8 cellular contexts compared by ENCODE assay signal in the genomic region with DNA sequence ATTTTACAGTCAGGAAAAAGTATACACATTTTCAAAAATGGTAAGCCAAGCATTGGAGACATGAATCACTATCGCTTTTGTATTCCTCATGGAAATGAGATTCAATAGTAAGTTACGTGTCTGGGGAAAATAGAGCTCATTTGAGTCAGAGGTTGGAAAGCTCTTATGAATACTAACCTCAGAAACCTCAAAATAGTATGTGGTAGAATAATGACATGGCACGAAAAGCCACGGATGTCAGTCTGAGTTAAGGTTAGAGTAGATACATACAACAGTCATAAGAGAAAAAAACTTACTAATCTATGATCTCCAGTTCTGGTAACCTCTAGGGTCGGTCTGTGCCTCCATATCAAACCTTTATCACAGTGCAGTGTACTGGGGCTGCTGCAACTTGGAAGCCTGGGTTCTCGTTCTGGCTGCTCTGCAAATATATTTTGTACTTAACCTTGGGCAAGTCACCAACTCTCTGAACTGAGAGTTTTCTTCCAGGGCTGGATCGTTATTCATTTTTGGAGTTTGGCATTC. TPM values are rescaled to one million over a fixed set of nuclear protein-coding genes. Genes with fewer than 3 reads are reported as not detected.
DNase-seq lines count a peak whose midpoint lies in the region; ATAC-seq and TF ChIP-seq lines count a peak whose summit lies in the region.

No MANE protein-coding gene starts in this region.

- H3K4me3 ChIP-seq in DND-41 (ENCODE audit: low read depth in 1 of 2, low read length in 2 of 2) (no peak overlapping the region), prostate gland (no peak overlapping the region)

- no peaks in the 10 kb centered on the region for H3K9me3 Mint-ChIP-seq in activated T-helper 17 cell treated with anti-CD3 and anti-CD28 coated beads, Interleukin-2, amount 50 U/mL, for 72 hours

- intact Hi-C loops in prostate gland (cut with DNase I), result loop anchor here (10.0 kb wide), 1 partner anchor 166 kb away; no protein-coding TSS in a partner anchor

- H2AFZ ChIP-seq in DND-41 (ENCODE audit: low read depth, low read length), result no peak overlapping the region

- no peaks in the 10 kb centered on the region for H3K36me3 ChIP-seq in DND-41 (ENCODE audit: insufficient read depth, low read length)
- H3K36me3 ChIP-seq in prostate gland, result no peaks in the 10 kb centered on the region

- H3K4me2 ChIP-seq in DND-41 (ENCODE audit: insufficient read depth, low read length), result no peak overlapping the region

- peaks cover 5% of the 10 kb centered on the region for H3K36me3 Mint-ChIP-seq in activated T-helper 17 cell treated with anti-CD3 and anti-CD28 coated beads, Interleukin-2, amount 50 U/mL, for 72 hours (ENCODE audit: low read depth)

- DNase-seq in DND-41, result no peak
- DNase-seq in myocyte (ENCODE audit: low read depth), result peak; percentile 87
- no peak for DNase-seq in prostate gland (ENCODE audit: low spot score)
- DNase-seq in retina, result no peak

- no peaks in the 10 kb centered on the region for H3K79me2 ChIP-seq in DND-41 (ENCODE audit: insufficient read depth, low read length)

- peak overlapping the region; percentile 13 for H3K4me3 Mint-ChIP-seq in activated T-helper 17 cell treated with anti-CD3 and anti-CD28 coated beads, Interleukin-2, amount 50 U/mL, for 72 hours

- no peaks in the 10 kb centered on the region for H4K20me1 ChIP-seq in DND-41 (ENCODE audit: insufficient read depth, low read length)

- H3K27ac Mint-ChIP-seq in activated T-helper 17 cell treated with anti-CD3 and anti-CD28 coated beads, Interleukin-2, amount 50 U/mL, for 72 hours, result peak overlapping the region; percentile 73

- H3K27me3 Mint-ChIP-seq in activated T-helper 17 cell treated with anti-CD3 and anti-CD28 coated beads, Interleukin-2, amount 50 U/mL, for 72 hours, result peaks cover 35% of the 10 kb centered on the region

- no peak overlapping the region for H3K9ac ChIP-seq in DND-41 (ENCODE audit: low read depth, low read length)

- no peak for TF ChIP-seq CTCF in DND-41 (IDR thresholded peaks at IDR 0.05; ENCODE audit: borderline replicate concordance, extremely low read depth, low read length, poor library complexity, severe bottlenecking)
- TF ChIP-seq CTCF in prostate gland (IDR thresholded peaks at IDR 0.05), result no peak

- TF ChIP-seq POLR2A in prostate gland (IDR thresholded peaks at IDR 0.05), result no peak

- no peak overlapping the region for H3K27ac ChIP-seq in DND-41 (ENCODE audit: low read length)
- H3K27ac ChIP-seq in prostate gland, result no peak overlapping the region

- peaks cover 10% of the 10 kb centered on the region for H3K4me1 Mint-ChIP-seq in activated T-helper 17 cell treated with anti-CD3 and anti-CD28 coated beads, Interleukin-2, amount 50 U/mL, for 72 hours

- H3K27me3 ChIP-seq in DND-41 (ENCODE audit: insufficient read depth, low read length, poor library complexity) (peaks cover 33% of the 10 kb centered on the region), prostate gland (replicated peaks; ENCODE audit: insufficient read depth) (no peaks in the 10 kb centered on the region)

- H3K4me1 ChIP-seq in DND-41 (ENCODE audit: insufficient read depth, low read length) (no peaks in the 10 kb centered on the region), prostate gland (replicated peaks) (no peaks in the 10 kb centered on the region)

- ATAC-seq in DND-41 (ENCODE audit: insufficient read depth, low read depth) (peak; percentile 62; the same call in 2 of the 3 replicates), HG02981 (IDR thresholded peaks at IDR 0.05; ENCODE audit: unreplicated experiment) (peak; percentile 67), HG02571 (IDR thresholded peaks at IDR 0.05; ENCODE audit: unreplicated experiment) (no peak), HG02798 (IDR thresholded peaks at IDR 0.05; ENCODE audit: poor library complexity, unreplicated experiment) (no peak)
- peak; percentile 97 for ATAC-seq in activated T-helper 17 cell treated with anti-CD3 and anti-CD28 coated beads, Interleukin-2, amount 50 U/mL, for 72 hours (replicated peaks)

- H3K9me3 ChIP-seq in DND-41 (ENCODE audit: insufficient read depth, low read length, severe bottlenecking), result no peaks in the 10 kb centered on the region
- no peaks in the 10 kb centered on the region for H3K9me3 ChIP-seq in prostate gland

- 48% methylated on average over 7 of the region's 7 CpGs for WGBS in prostate gland

RNA-seq across cellular contexts. Expression of gene MAP1B, which starts 31.7 kb away (rescaled TPM):
- under 1 TPM; 0.04 to 0.11 TPM for total RNA-seq in activated T-helper 17 cell treated with anti-CD3 and anti-CD28 coated beads, Interleukin-2, amount 50 U/mL, for 72 hours
- total RNA-seq in myocyte (60.3 and 113 TPM in 2 replicates), prostate gland (100 to 1,000 TPM in 1 of 2 donors, 10 to 100 TPM in 1; 99.6 to 515 TPM)
- 62.9 TPM for polyA plus RNA-seq in myocyte (2012)

Comparison
In these comparisons a context has a peak if more than half of its experiments do, and no peak if none do; other contexts are left out.
1. ATAC-seq: peak in DND-41 (single experiment), HG02981 (single experiment) and activated T-helper 17 cell treated with anti-CD3 and anti-CD28 coated beads, Interleukin-2, amount 50 U/mL, for 72 hours (single experiment); none in HG02571 (single experiment) and HG02798 (single experiment).
2. RNA of gene MAP1B, which starts 31.7 kb away (total RNA-seq): 99.6 to 515 TPM in prostate gland and 60.3 to 113 TPM in myocyte; 0.04 to 0.11 TPM in activated T-helper 17 cell treated with anti-CD3 and anti-CD28 coated beads, Interleukin-2, amount 50 U/mL, for 72 hours; every median in the first group is over 10 times any median in the second.